In the genomic region with DNA sequence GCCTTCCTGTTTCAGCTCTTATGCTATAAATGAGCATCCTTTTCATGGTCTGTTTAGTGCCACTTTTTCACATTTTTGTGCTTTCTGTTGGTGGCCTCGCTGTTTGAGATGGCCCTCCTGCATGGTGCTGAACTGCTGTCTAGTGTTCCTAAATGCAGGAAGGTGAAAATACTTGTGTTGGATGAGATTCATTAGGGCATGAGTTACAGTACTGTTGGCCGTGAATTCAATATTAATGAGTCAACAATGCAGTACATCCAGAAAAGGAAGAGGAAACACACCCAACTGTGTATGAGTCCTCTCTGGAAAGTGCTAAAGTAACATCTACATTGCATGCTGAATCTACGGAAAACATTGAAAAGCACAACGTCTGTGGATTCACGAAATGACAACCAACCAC, we compare ENCODE assay signal across 15 cellular contexts.
DNase-seq lines count a peak whose midpoint lies in the region; ATAC-seq and TF ChIP-seq lines count a peak whose summit lies in the region.
"Had no signal": no experiment of that assay in that cellular context is flagged by ENCODE, and none has a peak within 500 bp of the region (broad histone marks: within the 10 kb centered on the region; RNA-seq: fewer than 3 reads in every experiment).

No MANE protein-coding gene starts in this region.

- H3K4me3 Mint-ChIP-seq in CD14-positive monocyte (peak overlapping the region in 1 of 2 donors; percentile 73), naive B cell (peak overlapping the region in 7 of 8 donors; percentile 9 to 81 (median 44))
- H3K4me3 Mint-ChIP-seq: CD8-positive, alpha-beta T cell; H9 had no signal

- DNase-seq in CD14-positive monocyte (ENCODE audit: low spot score): no peak
- DNase-seq in LNCaP clone FGC (ENCODE audit: low read depth): peak; percentile 52
- peak; percentile 20 for DNase-seq in epithelial cell of esophagus (ENCODE audit: low read depth)
- DNase-seq in naive B cell: no peak
- DNase-seq in NCI-H82 treated with DMSO at 0.1 percent for 48 hours (lab: John Stamatoyannopoulos, UW; ENCODE audit: unreplicated experiment): no peak
- DNase-seq in lower lobe of right lung: no peak
- no peak for DNase-seq in activated naive CD4-positive, alpha-beta T cell treated with Interleukin-2 at 50 U/mL for 16 hours
- no peak for DNase-seq in activated effector memory CD4-positive, alpha-beta T cell treated with Interleukin-2 at 50 U/mL for 16 hours
- DNase-seq: CD8-positive, alpha-beta T cell; COR-L47; DND-41; GOT3; H9 had no signal

- no peaks in the 10 kb centered on the region for H3K4me1 ChIP-seq in lower lobe of right lung
- H3K4me1 ChIP-seq: BLaER1 had no signal

- peaks cover 0 to 5% (median 0%) of the 10 kb centered on the region in 7 donors for H3K9me3 Mint-ChIP-seq in CD14-positive monocyte
- H3K9me3 Mint-ChIP-seq in naive B cell: no peaks in the 10 kb centered on the region
- H3K9me3 Mint-ChIP-seq: CD8-positive, alpha-beta T cell; H9; IgD-negative memory B cell had no signal

- H3K4me1 Mint-ChIP-seq in CD14-positive monocyte (peaks cover 41% of the 10 kb centered on the region), naive B cell (peaks cover 14 to 35% (median 31%) of the 10 kb centered on the region in 3 donors)
- H3K4me1 Mint-ChIP-seq: H9 had no signal

- no peaks in the 10 kb centered on the region for H3K9me3 ChIP-seq in lower lobe of right lung
- H3K9me3 ChIP-seq: BLaER1 had no signal

- intact Hi-C loops in CD14-positive monocyte (cut with micrococcal nuclease): no loop called here
- intact Hi-C loops in lower lobe of right lung (cut with DNase I): no loop called here

- H3K36me3 Mint-ChIP-seq in CD14-positive monocyte (no peaks in the 10 kb centered on the region), naive B cell (no peaks in the 10 kb centered on the region)
- H3K36me3 Mint-ChIP-seq: CD8-positive, alpha-beta T cell; IgD-negative memory B cell had no signal

- H3K27me3 Mint-ChIP-seq in CD14-positive monocyte (ENCODE audit: low read depth in 3 of 3) (peaks cover 0 to 10% (median 2%) of the 10 kb centered on the region in 3 donors), naive B cell (peaks cover 0 to 4% (median 0%) of the 10 kb centered on the region in 3 donors)
- H3K27me3 Mint-ChIP-seq: IgD-negative memory B cell had no signal

- H3K27me3 ChIP-seq in lower lobe of right lung (ENCODE audit: low read depth): no peaks in the 10 kb centered on the region
- H3K27me3 ChIP-seq: BLaER1 had no signal

- no peak overlapping the region for H3K27ac ChIP-seq in lower lobe of right lung
- H3K27ac ChIP-seq: BLaER1 had no signal

- TF ChIP-seq CTCF in CD14-positive monocyte (IDR thresholded peaks at IDR 0.05): no peak
- no peak for TF ChIP-seq CTCF in LNCaP clone FGC (IDR thresholded peaks at IDR 0.05; ENCODE audit: control insufficient read depth, extremely low read depth, insufficient read depth)
- no peak for TF ChIP-seq CTCF in epithelial cell of esophagus (IDR thresholded peaks at IDR 0.05; ENCODE audit: insufficient read depth, low read depth, low read length, missing control alignments)
- TF ChIP-seq CTCF in lower lobe of right lung (IDR thresholded peaks at IDR 0.05): no peak

- H3K36me3 ChIP-seq in lower lobe of right lung: no peaks in the 10 kb centered on the region
- H3K36me3 ChIP-seq: BLaER1 had no signal

- H3K27ac Mint-ChIP-seq in CD14-positive monocyte (peak overlapping the region in 5 of 7 donors; percentile 13 to 85 (median 79)), naive B cell (no peak overlapping the region)
- H3K27ac Mint-ChIP-seq: CD8-positive, alpha-beta T cell; H9; IgD-negative memory B cell had no signal

- no peak overlapping the region for H3K4me3 ChIP-seq in LNCaP clone FGC (ENCODE audit: low read depth, low read length)
- no peak overlapping the region for H3K4me3 ChIP-seq in epithelial cell of esophagus (ENCODE audit: low read length)
- H3K4me3 ChIP-seq in lower lobe of right lung: no peak overlapping the region
- H3K4me3 ChIP-seq: BLaER1 had no signal

- no peak for ATAC-seq in naive B cell (ENCODE audit: low read depth in 2 of 2)
- no peak for ATAC-seq in lower lobe of right lung
- ATAC-seq: CD8-positive, alpha-beta T cell had no signal

Comparison
In these comparisons a context has a peak if more than half of its experiments do, and no peak if none do; other contexts are left out.
1. DNase-seq: peak in LNCaP clone FGC (single experiment) and epithelial cell of esophagus (single experiment); none in CD14-positive monocyte (single experiment), naive B cell (single experiment), NCI-H82 treated with DMSO at 0.1 percent for 48 hours (single experiment), lower lobe of right lung (single experiment), activated naive CD4-positive, alpha-beta T cell treated with Interleukin-2 at 50 U/mL for 16 hours (single experiment) and activated effector memory CD4-positive, alpha-beta T cell treated with Interleukin-2 at 50 U/mL for 16 hours (single experiment).
2. H3K27ac Mint-ChIP-seq: peak in CD14-positive monocyte (5 of 7); none in naive B cell (0 of 6).